19 cellular contexts compared by ENCODE assay signal in the genomic region with DNA sequence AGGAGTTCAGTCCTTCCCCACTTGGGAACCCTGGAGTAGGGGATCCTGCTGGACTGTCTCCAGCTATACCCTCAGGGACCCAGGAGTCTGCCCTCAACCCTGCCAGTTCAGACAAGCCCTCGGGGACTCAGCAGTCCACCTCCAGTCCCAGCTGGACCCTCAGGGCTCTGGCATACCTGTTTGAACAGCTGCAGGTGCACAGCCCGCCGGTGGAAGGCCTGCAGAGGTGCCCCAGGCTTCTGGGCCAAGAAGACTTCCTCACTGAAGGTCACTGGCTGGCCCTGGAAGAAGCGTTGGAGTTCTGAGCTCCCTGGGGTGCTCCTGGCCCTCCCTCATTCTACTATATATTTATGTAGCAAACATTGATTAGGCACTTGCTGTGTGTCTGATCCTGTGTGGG.
"Had no signal": no experiment of that assay in that cellular context is flagged by ENCODE, and none has a peak within 500 bp of the region (broad histone marks: within the 10 kb centered on the region; RNA-seq: fewer than 3 reads in every experiment).

No MANE protein-coding gene starts in this region.

- H3K27me3 Mint-ChIP-seq: activated CD4-positive, alpha-beta T cell treated with anti-CD3 and anti-CD28 coated beads for 36 hours; activated naive CD8-positive, alpha-beta T cell treated with anti-CD3 and anti-CD28 coated beads, Interleukin-2, amount 10 ng/mL, durations not matched to agents 7 days and 5 days; natural killer cell treated with Interleukin-12 subunit alpha and Interleukin-12 subunit beta and Interleukin-15 and Interleukin-18, amount 100 ng/mL, for 72 hours; stimulated activated naive CD8-positive, alpha-beta T cell treated with anti-CD3 and anti-CD28 coated beads, Interleukin-15, Interleukin-2, amounts not matched to agents 100 ng/mL and 50 ng/mL, for 24 hours had no signal

- ATAC-seq: activated CD4-positive, alpha-beta T cell treated with anti-CD3 and anti-CD28 coated beads for 36 hours; heart right ventricle; left lung; lower lobe of right lung; mucosa of descending colon; natural killer cell treated with Interleukin-12 subunit alpha and Interleukin-12 subunit beta and Interleukin-15 and Interleukin-18, amount 100 ng/mL, for 72 hours; right lobe of liver; upper lobe of right lung had no signal

- H3K4me1 Mint-ChIP-seq: activated naive CD8-positive, alpha-beta T cell treated with anti-CD3 and anti-CD28 coated beads, Interleukin-2, amount 10 ng/mL, durations not matched to agents 7 days and 5 days had no signal

- H3K4me3 Mint-ChIP-seq: activated CD4-positive, alpha-beta T cell treated with anti-CD3 and anti-CD28 coated beads for 36 hours; activated naive CD8-positive, alpha-beta T cell treated with anti-CD3 and anti-CD28 coated beads, Interleukin-2, amount 10 ng/mL, durations not matched to agents 7 days and 5 days; natural killer cell treated with Interleukin-12 subunit alpha and Interleukin-12 subunit beta and Interleukin-15 and Interleukin-18, amount 100 ng/mL, for 72 hours; stimulated activated naive CD8-positive, alpha-beta T cell treated with anti-CD3 and anti-CD28 coated beads, Interleukin-15, Interleukin-2, amounts not matched to agents 100 ng/mL and 50 ng/mL, for 24 hours had no signal

- H3K9me3 Mint-ChIP-seq: activated naive CD8-positive, alpha-beta T cell treated with anti-CD3 and anti-CD28 coated beads, Interleukin-2, amount 10 ng/mL, durations not matched to agents 7 days and 5 days; natural killer cell treated with Interleukin-12 subunit alpha and Interleukin-12 subunit beta and Interleukin-15 and Interleukin-18, amount 100 ng/mL, for 72 hours; stimulated activated naive CD8-positive, alpha-beta T cell treated with anti-CD3 and anti-CD28 coated beads, Interleukin-15, Interleukin-2, amounts not matched to agents 100 ng/mL and 50 ng/mL, for 24 hours had no signal

- H3K36me3 Mint-ChIP-seq: natural killer cell treated with Interleukin-12 subunit alpha and Interleukin-12 subunit beta and Interleukin-15 and Interleukin-18, amount 100 ng/mL, for 72 hours had no signal

- H3K27ac Mint-ChIP-seq: activated CD4-positive, alpha-beta T cell treated with anti-CD3 and anti-CD28 coated beads for 36 hours; activated naive CD8-positive, alpha-beta T cell treated with anti-CD3 and anti-CD28 coated beads, Interleukin-2, amount 10 ng/mL, durations not matched to agents 7 days and 5 days; natural killer cell treated with Interleukin-12 subunit alpha and Interleukin-12 subunit beta and Interleukin-15 and Interleukin-18, amount 100 ng/mL, for 72 hours; stimulated activated naive CD8-positive, alpha-beta T cell treated with anti-CD3 and anti-CD28 coated beads, Interleukin-15, Interleukin-2, amounts not matched to agents 100 ng/mL and 50 ng/mL, for 24 hours had no signal

- DNase-seq: activated CD4-positive, alpha-beta T cell treated with anti-CD3 and anti-CD28 coated beads for 36 hours; activated CD4-positive, alpha-beta T cell treated with anti-CD3 and anti-CD28 coated beads, Interleukin-2, amount 50 U/mL, for 4 hours; activated CD4-positive, CD25-positive, alpha-beta regulatory T cell; activated CD8-positive, alpha-beta memory T cell treated with anti-CD3 and anti-CD28 coated beads for 24 hours; activated effector memory CD4-positive, alpha-beta T cell treated with Interleukin-2 at 50 U/mL for 16 hours; activated naive CD4-positive, alpha-beta T cell treated with Interleukin-2 at 50 U/mL for 16 hours; activated naive CD8-positive, alpha-beta T cell treated with anti-CD3 and anti-CD28 coated beads, Interleukin-2, amount 10 ng/mL, durations not matched to agents 7 days and 5 days; brain microvascular endothelial cell; foreskin melanocyte; heart right ventricle; left lung; lower lobe of right lung; mesenchymal stem cell; mucosa of descending colon; right lobe of liver; stimulated activated CD4-positive, alpha-beta T cell treated with anti-CD3 and anti-CD28 coated beads, Interleukin-2, amount 100 ng/mL, for 48 hours; upper lobe of right lung had no signal
